Comparison of ENCODE assay signal across 1 cellular context in genomic region chr20:44601801-44602204, GRCh38.
TF ChIP-seq lines count a peak whose summit lies in the region.

No MANE protein-coding gene starts in this region.

TF ChIP-seq in liver, 16 proteins besides CTCF, POLR2A, EP300 and RAD21 (continued from another document):
- TF ChIP-seq REST (IDR thresholded peaks at IDR 0.05), result no peak
TF ChIP-seq in liver: peak in this region for 4.
